ENCODE assay signal across 11 cellular contexts in genomic region chr10:97138174-97138573, GRCh38. TPM values are rescaled to one million over a fixed set of nuclear protein-coding genes. Genes with fewer than 3 reads are reported as not detected.
DNase-seq lines count a peak whose midpoint lies in the region; ATAC-seq and TF ChIP-seq lines count a peak whose summit lies in the region.
"Had no signal": no experiment of that assay in that cellular context is flagged by ENCODE, and none has a peak within 500 bp of the region (broad histone marks: within the 10 kb centered on the region; RNA-seq: fewer than 3 reads in every experiment).

No MANE protein-coding gene starts in this region.

- TF ChIP-seq POLR2A in HCT116 (IDR thresholded peaks at IDR 0.05; ENCODE audit: borderline replicate concordance, extremely low read depth, insufficient read depth, insufficient read length) = no peak
- no peak for TF ChIP-seq POLR2A in right lobe of liver (IDR thresholded peaks at IDR 0.05)

- H3K9me2 ChIP-seq in HCT116 (ENCODE audit: insufficient read depth) = no peaks in the 10 kb centered on the region

- H3K27ac ChIP-seq in C4-2B (no peak overlapping the region), HCT116 (ENCODE audit: low read depth, low read length) (no peak overlapping the region), VCaP (no peak overlapping the region), right lobe of liver (no peak overlapping the region)
- H3K27ac ChIP-seq: BLaER1 treated with 17β-estradiol and CSF1 and Interleukin-3, amounts not matched to agents 10 nM and 100 nM had no signal

- peak; percentile 67 for TF ChIP-seq RAD21 in HCT116 (IDR thresholded peaks at IDR 0.05; ENCODE audit: low read depth)

- no peaks in the 10 kb centered on the region for H3K36me3 ChIP-seq in HCT116 (ENCODE audit: control insufficient read depth in 1 of 2, insufficient read depth in 2 of 2, low read length in 2 of 2)
- H3K36me3 ChIP-seq in right lobe of liver = no peaks in the 10 kb centered on the region
- H3K36me3 ChIP-seq: BLaER1 treated with 17β-estradiol and CSF1 and Interleukin-3, amounts not matched to agents 10 nM and 100 nM had no signal

- ATAC-seq in HCT116 (peak; percentile 99), right lobe of liver (peak; percentile 93 to 98 (median 95)), GM18909 (IDR thresholded peaks at IDR 0.05; ENCODE audit: poor library complexity, unreplicated experiment) (no peak)

- H3K9me3 ChIP-seq in HCT116 (ENCODE audit: control insufficient read depth in 1 of 2, insufficient read depth in 1 of 2, low read depth in 1 of 2, low read length in 2 of 2) = no peaks in the 10 kb centered on the region
- H3K9me3 ChIP-seq in right lobe of liver = no peaks in the 10 kb centered on the region

- H3K4me3 ChIP-seq in HCT116 (replicated peaks in 1 of 2; ENCODE audit: low read depth in 1 of 2, low read length in 2 of 2) = no peak overlapping the region
- H3K4me3 ChIP-seq in right lobe of liver = no peak overlapping the region
- H3K4me3 ChIP-seq: BLaER1 treated with 17β-estradiol and CSF1 and Interleukin-3, amounts not matched to agents 10 nM and 100 nM; smooth muscle cell had no signal

- H4K20me1 ChIP-seq in HCT116 (ENCODE audit: insufficient read depth) = no peaks in the 10 kb centered on the region

- BruUV-seq in HCT116 (replicated peaks; lab: Mats Ljungman, UMichigan) = no TSS peak

- H3K4me2 ChIP-seq in HCT116 (ENCODE audit: low read length) = peak overlapping the region; percentile 22; the same call in 1 of the 2 replicates
- H3K4me2 ChIP-seq: BLaER1 treated with 17β-estradiol and CSF1 and Interleukin-3, amounts not matched to agents 10 nM and 100 nM; smooth muscle cell had no signal

- WGBS in right lobe of liver (ENCODE audit: insufficient coverage, low coverage, low lambda C conversion rate, missing lambda C conversion rate) = 44% methylated on average over 11 of the region's 15 CpGs

- H3K79me2 ChIP-seq in HCT116 (ENCODE audit: insufficient read depth, low read length) = no peaks in the 10 kb centered on the region

- DNase-seq in HCT116 (ENCODE audit: low read depth, low spot score) (peak; percentile 31), right lobe of liver (peak; percentile 55 to 70 (median 70)), mesenteric fat pad (ENCODE audit: low spot score) (no peak), COLO829 (ENCODE audit: low spot score) (no peak), hepatic stellate cell (ENCODE audit: low spot score) (no peak)
- DNase-seq: NCI-H1417 treated with DMSO at 0.1 percent for 48 hours had no signal

- H3K9ac ChIP-seq in HCT116 (ENCODE audit: low read length) = no peak overlapping the region
- H3K9ac ChIP-seq: BLaER1 treated with 17β-estradiol and CSF1 and Interleukin-3, amounts not matched to agents 10 nM and 100 nM had no signal

- H3K27me3 ChIP-seq in HCT116 (ENCODE audit: insufficient read depth, low read length) (peaks cover 6% of the 10 kb centered on the region; the same call in 1 of the 2 replicates), right lobe of liver (no peaks in the 10 kb centered on the region)

- H3K4me1 ChIP-seq in HCT116 (ENCODE audit: control insufficient read depth in 1 of 2, insufficient read depth in 2 of 2, low read length in 2 of 2) (peaks cover 3 to 9% of the 10 kb centered on the region in 2 experiments; a peak in 1 of 4 replicates), right lobe of liver (no peaks in the 10 kb centered on the region)

- TF ChIP-seq CTCF in C4-2B (conservative IDR thresholded peaks at IDR 0.05) (peak; percentile 75), HCT116 (IDR thresholded peaks at IDR 0.05 in 2 of 3, conservative IDR thresholded peaks at IDR 0.05 in 1 of 3; ENCODE audit: borderline replicate concordance in 1 of 3, insufficient read depth in 1 of 3, low read depth in 2 of 3, low read length in 2 of 3) (peak; percentile 68 to 71 (median 70); a peak in 5 of 6 replicates), VCaP (conservative IDR thresholded peaks at IDR 0.05) (peak; percentile 78), right lobe of liver (IDR thresholded peaks at IDR 0.05) (peak; percentile 38 to 68 (median 55))

- CTCF ChIA-PET in HCT116 (lab: Charles Lee) = interaction anchor here (1.1 to 2.8 kb wide), 5 partner anchors 9 to 72 kb away, joined by 3 to 14 read pairs (median 3); no protein-coding TSS in a partner anchor

- peak overlapping the region; percentile 59 for H2AFZ ChIP-seq in HCT116 (ENCODE audit: low read depth, low read length, poor library complexity, severe bottlenecking)

- POLR2A ChIA-PET in HCT116 (lab: Charles Lee) = no interaction called here

- RAD21 ChIA-PET in HCT116 (lab: Charles Lee; ENCODE audit: low non-redundant PET in 1 of 2, low total read pairs in 2 of 2, uncharacterized antibody in 2 of 2, unreplicated experiment in 2 of 2) = interaction anchor here in 1 of 2 experiments (0.6 kb wide), 1 partner anchor 73 kb away, joined by 3 read pairs; no protein-coding TSS in a partner anchor

- intact Hi-C loops in HCT116 (cut with micrococcal nuclease) = loop anchor here (1.0 to 2.0 kb wide), 2 partner anchors 59 to 72 kb away; no protein-coding TSS in a partner anchor
- intact Hi-C loops in right lobe of liver (cut with DNase I) = no loop called here

TF ChIP-seq in HCT116, 20 proteins besides CTCF, POLR2A, EP300 and RAD21:
- peak; percentile 35 for TF ChIP-seq YY1 (IDR thresholded peaks at IDR 0.05; ENCODE audit: extremely low read depth, insufficient replicate concordance, low read depth, low read length)
- no peak for TF ChIP-seq EGR1 (IDR thresholded peaks at IDR 0.05; ENCODE audit: low read depth)
- TF ChIP-seq, protein P1, sequence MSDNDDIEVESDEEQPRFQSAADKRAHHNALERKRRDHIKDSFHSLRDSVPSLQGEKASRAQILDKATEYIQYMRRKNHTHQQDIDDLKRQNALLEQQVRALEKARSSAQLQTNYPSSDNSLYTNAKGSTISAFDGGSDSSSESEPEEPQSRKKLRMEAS (IDR thresholded peaks at IDR 0.05) = 0 out of 2 replicates have a peak, but pooled peaks have one; percentile 15
- peak; percentile 38; the same call in 1 of the 2 replicates for TF ChIP-seq CBX3 (IDR thresholded peaks at IDR 0.05; ENCODE audit: low read depth)

RNA-seq across cellular contexts. Expression of gene SLIT1, which starts 47.6 kb away (rescaled TPM):
- total RNA-seq in HCT116 (2021; ENCODE audit: unreplicated experiment) (0.42 TPM), right lobe of liver (under 1 TPM in 5 of 6 experiments, not detected in 1; 0.04 to 0.29 (median 0.12) TPM), mesenteric fat pad (0.19 TPM)
- polyA plus RNA-seq in HCT116 (2012) = 0.16 and 0.20 TPM in 2 replicates
- total RNA-seq: smooth muscle cell had no signal

Comparison
In these comparisons a context has a peak if more than half of its experiments do, and no peak if none do; other contexts are left out.
1. DNase-seq: peak in HCT116 (single experiment) and right lobe of liver (3 of 3); none in mesenteric fat pad (single experiment), COLO829 (single experiment) and hepatic stellate cell (single experiment).
2. Peak in every context shown above with its lines, with median percentiles within 50 percentile points of each other: CTCF ChIP-seq.